20 cellular contexts compared by ENCODE assay signal in genomic region chr9:14961372-14962068, GRCh38. TPM values are rescaled to one million over a fixed set of nuclear protein-coding genes. Genes with fewer than 3 reads are reported as not detected.
DNase-seq lines count a peak whose midpoint lies in the region; ATAC-seq, FAIRE-seq and TF ChIP-seq lines count a peak whose summit lies in the region.
"Had no signal": no experiment of that assay in that cellular context is flagged by ENCODE, and none has a peak within 500 bp of the region (broad histone marks: within the 10 kb centered on the region; RNA-seq: fewer than 3 reads in every experiment).

No MANE protein-coding gene starts in this region.

- H3F3A ChIP-seq in PC-9 (ENCODE audit: insufficient read depth, low read depth): no peaks in the 10 kb centered on the region

- H3K9me2 ChIP-seq in PC-9 (ENCODE audit: insufficient read depth) (no peaks in the 10 kb centered on the region), hepatocyte (replicated peaks; ENCODE audit: insufficient read depth) (no peaks in the 10 kb centered on the region)

- TF ChIP-seq CTCF in PC-9 (conservative IDR thresholded peaks at IDR 0.05) (no peak), hepatocyte (IDR thresholded peaks at IDR 0.05; ENCODE audit: poor library complexity) (no peak), foreskin keratinocyte (conservative IDR thresholded peaks at IDR 0.05) (no peak)

- WGBS in hepatocyte (ENCODE audit: low lambda C conversion rate, missing lambda C conversion rate): 83% methylated on average over 6 of the region's 6 CpGs
- 24 to 64% (median 43%) methylated on average over 6 of the region's 6 CpGs for WGBS in small intestine, 3 donors

- H3K4me3 ChIP-seq in PC-9: 0 out of 2 replicates have a peak overlapping the region, but pooled peaks have one; percentile 5
- no peak overlapping the region for H3K4me3 ChIP-seq in hepatocyte
- H3K4me3 ChIP-seq in small intestine (ENCODE audit: low read depth in 1 of 2, low read length in 2 of 2): no peak overlapping the region

- peak in 1 of 2 donors; percentile 44 for ATAC-seq in activated naive CD4-positive, alpha-beta T cell treated with anti-CD3 and anti-CD28 coated beads, Interleukin-2, amount 50 U/mL, for 72 hours
- ATAC-seq in foreskin keratinocyte: no peak

- no peaks in the 10 kb centered on the region for H3K4me1 ChIP-seq in PC-9 (replicated peaks; ENCODE audit: insufficient read depth)
- no peaks in the 10 kb centered on the region for H3K4me1 ChIP-seq in hepatocyte (ENCODE audit: insufficient read depth)
- peaks cover 0 to 4% of the 10 kb centered on the region in 2 donors for H3K4me1 ChIP-seq in small intestine (ENCODE audit: control insufficient read depth in 2 of 2, insufficient read depth in 1 of 2, low read depth in 1 of 2, low read length in 1 of 2)
- H3K4me1 ChIP-seq in foreskin keratinocyte: no peaks in the 10 kb centered on the region

- intact Hi-C loops in PC-9 (cut with micrococcal nuclease; ENCODE audit: unreplicated experiment): no loop called here

- DNase-seq in activated naive CD4-positive, alpha-beta T cell treated with anti-CD3 and anti-CD28 coated beads, Interleukin-2, amount 50 U/mL, for 72 hours (ENCODE audit: low spot score in 2 of 2): no peak
- DNase-seq in activated naive CD4-positive, alpha-beta T cell treated with Interleukin-2 at 50 U/mL for 16 hours: no peak
- DNase-seq in PC-9: peak; percentile 4 to 43
- DNase-seq in hepatocyte (ENCODE audit: low spot score): peak; percentile 58
- DNase-seq in small intestine: peak; percentile 99
- DNase-seq in dermis blood vessel endothelial cell: no peak
- no peak for DNase-seq in HuH-7.5 (ENCODE audit: low spot score)
- no peak for DNase-seq in foreskin keratinocyte
- DNase-seq: activated T-cell treated with anti-CD3 and anti-CD28 coated beads for 4 hours; DMS153; glutamatergic neuron; left ventricle myocardium superior; NCI-H69; SHP77 treated with DMSO at 0.1 percent for 48 hours; stimulated activated CD4-positive, alpha-beta T cell treated with anti-CD3 and anti-CD28 coated beads, Interleukin-15, amount 100 ng/mL, for 24 hours; WERI-Rb-1 had no signal

- peak overlapping the region; percentile 5 to 46 for H3K27ac Mint-ChIP-seq in activated naive CD4-positive, alpha-beta T cell treated with anti-CD3 and anti-CD28 coated beads, Interleukin-2, amount 50 U/mL, for 72 hours
- H3K27ac Mint-ChIP-seq: type B pancreatic cell had no signal

- H3K9me3 ChIP-seq in PC-9 (ENCODE audit: insufficient read depth, low read depth) (no peaks in the 10 kb centered on the region), hepatocyte (ENCODE audit: low read depth) (no peaks in the 10 kb centered on the region), small intestine (ENCODE audit: control insufficient read depth, low read depth) (no peaks in the 10 kb centered on the region)

- H4K20me1 ChIP-seq in PC-9 (ENCODE audit: insufficient read depth) (no peaks in the 10 kb centered on the region), hepatocyte (ENCODE audit: insufficient read depth, poor library complexity, severe bottlenecking) (no peaks in the 10 kb centered on the region)

- CTCF ChIA-PET in PC-9 (lab: Charles Lee): no interaction called here

- H3K9me3 Mint-ChIP-seq in activated naive CD4-positive, alpha-beta T cell treated with anti-CD3 and anti-CD28 coated beads, Interleukin-2, amount 50 U/mL, for 72 hours: peaks cover 0 to 14% of the 10 kb centered on the region in 2 donors
- H3K9me3 Mint-ChIP-seq: type B pancreatic cell had no signal

- H3K4me2 ChIP-seq in PC-9 (peak overlapping the region; percentile 49; the same call in 1 of the 2 replicates), hepatocyte (peak overlapping the region; percentile 45)

- no peaks in the 10 kb centered on the region for H3K79me2 ChIP-seq in PC-9 (ENCODE audit: low read depth)
- no peaks in the 10 kb centered on the region for H3K79me2 ChIP-seq in hepatocyte

- H3K27me3 ChIP-seq in PC-9 (ENCODE audit: insufficient read depth, low read depth) (no peaks in the 10 kb centered on the region), hepatocyte (no peaks in the 10 kb centered on the region), small intestine (ENCODE audit: control insufficient read depth in 2 of 2, insufficient read depth in 2 of 2, low read length in 2 of 2) (peaks cover 0 to 2% of the 10 kb centered on the region in 2 donors), foreskin keratinocyte (no peaks in the 10 kb centered on the region)

- no peak for FAIRE-seq in small intestine (lab: Jason Lieb, UNC)
- FAIRE-seq: GM12891, H1 had no signal

- no TSS peak for BruUV-seq in PC-9 (replicated peaks; lab: Mats Ljungman, UMichigan)

- H3K27ac ChIP-seq in PC-9: no peak overlapping the region
- H3K27ac ChIP-seq in hepatocyte: peak overlapping the region; percentile 70
- H3K27ac ChIP-seq in small intestine (ENCODE audit: low read depth in 1 of 2, low read length in 1 of 2): peak overlapping the region; percentile 43 to 45
- no peak overlapping the region for H3K27ac ChIP-seq in foreskin keratinocyte
- H3K27ac ChIP-seq: WERI-Rb-1 had no signal

- no peak overlapping the region for H2AFZ ChIP-seq in PC-9
- no peak overlapping the region for H2AFZ ChIP-seq in hepatocyte

- no peaks in the 10 kb centered on the region for H3K36me3 ChIP-seq in PC-9 (ENCODE audit: low read depth)
- H3K36me3 ChIP-seq in hepatocyte (replicated peaks; ENCODE audit: insufficient read depth, low read depth): no peaks in the 10 kb centered on the region
- H3K36me3 ChIP-seq in small intestine (ENCODE audit: control insufficient read depth in 2 of 2, insufficient read depth in 2 of 2, low read length in 2 of 2): no peaks in the 10 kb centered on the region
- H3K36me3 ChIP-seq: WERI-Rb-1 had no signal

- POLR2A ChIA-PET in PC-9 (lab: Charles Lee; ENCODE audit: unreplicated experiment): no interaction called here

- peaks cover 0 to 14% of the 10 kb centered on the region in 2 donors for H3K36me3 Mint-ChIP-seq in activated naive CD4-positive, alpha-beta T cell treated with anti-CD3 and anti-CD28 coated beads, Interleukin-2, amount 50 U/mL, for 72 hours
- H3K36me3 Mint-ChIP-seq: type B pancreatic cell had no signal

RNA-seq across cellular contexts. Expression of gene FREM1, which starts 51.3 kb away (rescaled TPM):
- total RNA-seq in activated naive CD4-positive, alpha-beta T cell treated with anti-CD3 and anti-CD28 coated beads, Interleukin-2, amount 50 U/mL, for 72 hours: under 1 TPM in 1 of 2 donors, not detected in 1; 0.23 TPM
- total RNA-seq in PC-9 (2021) (0.17 and 0.45 TPM in 2 replicates), hepatocyte (27.7 and 36.1 TPM in 2 replicates), dermis blood vessel endothelial cell (under 0.01 TPM in 1 of 2 replicates, not detected in the other), foreskin keratinocyte (not detected in 2 replicates)
- polyA plus RNA-seq in hepatocyte (9.7 and 12.0 TPM in 2 replicates), small intestine (10 to 100 TPM in 1 of 3 donors, 1 to 10 TPM in 2; 1.1 to 14.5 (median 4.0) TPM), foreskin keratinocyte (0.04 TPM in 1 of 2 replicates, not detected in the other)
- polyA plus RNA-seq: AG04450 had no signal

Comparison
In these comparisons a context has a peak if more than half of its experiments do, and no peak if none do; other contexts are left out.
1. DNase-seq: peak in PC-9 (2 of 2), hepatocyte (single experiment) and small intestine (single experiment); none in activated naive CD4-positive, alpha-beta T cell treated with anti-CD3 and anti-CD28 coated beads, Interleukin-2, amount 50 U/mL, for 72 hours (0 of 2), activated naive CD4-positive, alpha-beta T cell treated with Interleukin-2 at 50 U/mL for 16 hours (single experiment), dermis blood vessel endothelial cell (single experiment), HuH-7.5 (single experiment) and foreskin keratinocyte (0 of 2).
2. H3K27ac ChIP-seq: peak in hepatocyte (single experiment) and small intestine (2 of 2); none in PC-9 (single experiment) and foreskin keratinocyte (single experiment).
3. RNA of gene FREM1, which starts 51.3 kb away (total RNA-seq): 27.7 to 36.1 TPM in hepatocyte; 0.23 TPM in activated naive CD4-positive, alpha-beta T cell treated with anti-CD3 and anti-CD28 coated beads, Interleukin-2, amount 50 U/mL, for 72 hours, 0.17 to 0.45 TPM in PC-9, under 0.01 TPM in dermis blood vessel endothelial cell and not detected in foreskin keratinocyte; every median in the first group is over 10 times any median in the second.